Comparison of ENCODE assay signal across 28 cellular contexts in the genomic region with DNA sequence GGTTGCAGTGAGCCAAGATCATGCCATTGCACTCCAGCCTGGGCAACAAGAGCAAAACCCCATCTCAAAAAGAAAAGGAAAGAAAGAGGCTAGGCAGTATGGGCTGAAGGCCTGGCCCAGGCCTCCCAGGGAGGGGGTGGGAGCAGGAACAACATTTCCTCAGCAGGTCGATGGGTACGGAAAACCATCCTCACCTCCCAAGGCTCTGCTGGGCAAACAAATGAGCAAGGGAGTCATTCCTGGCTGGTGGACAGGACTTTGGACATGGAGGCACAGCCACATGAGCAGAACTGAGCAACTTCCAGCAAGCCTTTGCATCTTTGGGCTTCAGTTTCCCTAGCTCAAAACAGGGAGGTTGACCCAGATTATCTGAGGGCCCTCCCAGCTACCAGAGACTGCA. TPM values are rescaled to one million over a fixed set of nuclear protein-coding genes. Genes with fewer than 3 reads are reported as not detected.
"Had no signal": no experiment of that assay in that cellular context is flagged by ENCODE, and none has a peak within 500 bp of the region (broad histone marks: within the 10 kb centered on the region; RNA-seq: fewer than 3 reads in every experiment).

No MANE protein-coding gene starts in this region.

- H3K4me1 Mint-ChIP-seq: activated CD4-positive, alpha-beta T cell treated with anti-CD3 and anti-CD28 coated beads, Interleukin-2, amount 10 ng/mL, durations not matched to agents 7 days and 5 days; activated naive CD4-positive, alpha-beta T cell treated with anti-CD3 and anti-CD28 coated beads, Interleukin-2, amount 10 ng/mL, durations not matched to agents 7 days and 5 days; activated naive CD8-positive, alpha-beta T cell treated with anti-CD3 and anti-CD28 coated beads for 36 hours; activated T-helper 17 cell treated with anti-CD3 and anti-CD28 coated beads, Interleukin-2, amount 50 U/mL, for 72 hours had no signal

- H3K36me3 Mint-ChIP-seq: activated CD4-positive, alpha-beta memory T cell treated with anti-CD3 and anti-CD28 coated beads for 36 hours; activated naive CD4-positive, alpha-beta T cell treated with anti-CD3 and anti-CD28 coated beads, Interleukin-2, amount 10 ng/mL, durations not matched to agents 7 days and 5 days; activated naive CD8-positive, alpha-beta T cell treated with anti-CD3 and anti-CD28 coated beads for 36 hours had no signal

- H3K36me3 ChIP-seq: brain microvascular endothelial cell, MG63 had no signal

- DNase-seq: activated CD4-positive, alpha-beta memory T cell treated with anti-CD3 and anti-CD28 coated beads for 36 hours; activated CD4-positive, alpha-beta T cell treated with anti-CD3 and anti-CD28 coated beads, Interleukin-2, amount 10 ng/mL, durations not matched to agents 7 days and 5 days; activated CD4-positive, CD25-positive, alpha-beta regulatory T cell; activated gamma-delta T cell; activated naive CD4-positive, alpha-beta T cell treated with anti-CD3 and anti-CD28 coated beads, Interleukin-2, amount 10 ng/mL, durations not matched to agents 7 days and 5 days; activated naive CD8-positive, alpha-beta T cell treated with anti-CD3 and anti-CD28 coated beads for 36 hours; activated T-cell treated with anti-CD3 and anti-CD28 coated beads for 4 hours; activated T-cell treated with anti-CD3 and anti-CD28 coated beads, Interleukin-2, amount 50 U/mL, for 48 hours; brain microvascular endothelial cell; KG1; MG63; NCI-H1105; NCI-H1436; NCI-H1694 treated with DMSO at 0.1 percent for 48 hours; NCI-H2029 treated with DMSO at 0.1 percent for 48 hours; NCI-H345; NCI-H510A; NCI-H526 treated with DMSO at 0.1 percent for 48 hours; NCI-H82; NK-92 treated with Interleukin-12 subunit alpha and Interleukin-12 subunit beta, amount 100 ng/mL, for 24 hours; OCI-M1; RPMI8226; T-helper 1 cell had no signal

- H3K27ac Mint-ChIP-seq: activated CD4-positive, alpha-beta memory T cell treated with anti-CD3 and anti-CD28 coated beads for 36 hours; activated CD4-positive, alpha-beta T cell treated with anti-CD3 and anti-CD28 coated beads, Interleukin-2, amount 10 ng/mL, durations not matched to agents 7 days and 5 days; activated naive CD4-positive, alpha-beta T cell treated with anti-CD3 and anti-CD28 coated beads, Interleukin-2, amount 10 ng/mL, durations not matched to agents 7 days and 5 days; activated naive CD8-positive, alpha-beta T cell treated with anti-CD3 and anti-CD28 coated beads for 36 hours; activated T-helper 17 cell treated with anti-CD3 and anti-CD28 coated beads, Interleukin-2, amount 50 U/mL, for 72 hours had no signal

- H3K27me3 ChIP-seq: brain microvascular endothelial cell, cardiac muscle cell had no signal

- H3K4me3 Mint-ChIP-seq: activated CD4-positive, alpha-beta memory T cell treated with anti-CD3 and anti-CD28 coated beads for 36 hours; activated CD4-positive, alpha-beta T cell treated with anti-CD3 and anti-CD28 coated beads, Interleukin-2, amount 10 ng/mL, durations not matched to agents 7 days and 5 days; activated naive CD4-positive, alpha-beta T cell treated with anti-CD3 and anti-CD28 coated beads, Interleukin-2, amount 10 ng/mL, durations not matched to agents 7 days and 5 days; activated naive CD8-positive, alpha-beta T cell treated with anti-CD3 and anti-CD28 coated beads for 36 hours; activated T-helper 17 cell treated with anti-CD3 and anti-CD28 coated beads, Interleukin-2, amount 50 U/mL, for 72 hours had no signal

- ATAC-seq: activated T-helper 17 cell treated with anti-CD3 and anti-CD28 coated beads, Interleukin-2, amount 50 U/mL, for 72 hours; Panc1; Right ventricle myocardium inferior had no signal

- H3K9me3 Mint-ChIP-seq: activated CD4-positive, alpha-beta memory T cell treated with anti-CD3 and anti-CD28 coated beads for 36 hours; activated CD4-positive, alpha-beta T cell treated with anti-CD3 and anti-CD28 coated beads, Interleukin-2, amount 10 ng/mL, durations not matched to agents 7 days and 5 days; activated naive CD4-positive, alpha-beta T cell treated with anti-CD3 and anti-CD28 coated beads, Interleukin-2, amount 10 ng/mL, durations not matched to agents 7 days and 5 days; activated naive CD8-positive, alpha-beta T cell treated with anti-CD3 and anti-CD28 coated beads for 36 hours; activated T-helper 17 cell treated with anti-CD3 and anti-CD28 coated beads, Interleukin-2, amount 50 U/mL, for 72 hours had no signal

- H3K27me3 Mint-ChIP-seq: activated CD4-positive, alpha-beta T cell treated with anti-CD3 and anti-CD28 coated beads, Interleukin-2, amount 10 ng/mL, durations not matched to agents 7 days and 5 days; activated naive CD8-positive, alpha-beta T cell treated with anti-CD3 and anti-CD28 coated beads for 36 hours had no signal

- H3K4me3 ChIP-seq: cardiac muscle cell, MG63, SK-N-MC had no signal

RNA-seq across cellular contexts. Expression of gene OGDHL, which starts 13.0 kb away (rescaled TPM):
- total RNA-seq: activated CD4-positive, alpha-beta T cell treated with anti-CD3 and anti-CD28 coated beads, Interleukin-2, amount 10 ng/mL, durations not matched to agents 7 days and 5 days had no signal
